Comparison of ENCODE assay signal across 19 cellular contexts in genomic region chr7:101231644-101232043, GRCh38. TPM values are rescaled to one million over a fixed set of nuclear protein-coding genes. Genes with fewer than 3 reads are reported as not detected.
DNase-seq lines count a peak whose midpoint lies in the region; ATAC-seq and TF ChIP-seq lines count a peak whose summit lies in the region.
"Had no signal": no experiment of that assay in that cellular context is flagged by ENCODE, and none has a peak within 500 bp of the region (broad histone marks: within the 10 kb centered on the region; RNA-seq: fewer than 3 reads in every experiment).

No MANE protein-coding gene starts in this region.

- peaks cover 5% of the 10 kb centered on the region for H3K4me1 ChIP-seq in PC-9 (replicated peaks; ENCODE audit: insufficient read depth)
- H3K4me1 ChIP-seq in sigmoid colon = peaks cover 0 to 10% (median 7%) of the 10 kb centered on the region in 4 donors
- H3K4me1 ChIP-seq in testis = no peaks in the 10 kb centered on the region

- H3K4me3 ChIP-seq in PC-9 = peak overlapping the region; percentile 59; the same call in 1 of the 2 replicates
- peak overlapping the region; percentile 34 for H3K4me3 ChIP-seq in epithelial cell of proximal tubule (ENCODE audit: low read depth, low read length)
- no peak overlapping the region for H3K4me3 ChIP-seq in sigmoid colon
- H3K4me3 ChIP-seq in testis = peak overlapping the region in 1 of 2 donors; percentile 40
- H3K4me3 ChIP-seq: GM23248 had no signal

- POLR2A ChIA-PET in PC-9 (lab: Charles Lee; ENCODE audit: unreplicated experiment) = interaction anchor here (1.1 kb wide), 1 partner anchor 14 kb away, joined by 61 read pairs; the partner anchor contains the start of genes PLOD3 and ZNHIT1

- WGBS in sigmoid colon, 2 donors = 18 to 62% methylated on average over 7 of the region's 7 CpGs
- 51 to 62% methylated on average over 6 to 7 of the region's 7 CpGs for WGBS in testis, 2 donors

- no peak for ATAC-seq in GM21529 (IDR thresholded peaks at IDR 0.05; ENCODE audit: unreplicated experiment)

- H3K4me3 Mint-ChIP-seq in neural crest cell = no peak overlapping the region
- H3K4me3 Mint-ChIP-seq: IgD-negative memory B cell had no signal

- intact Hi-C loops in PC-9 (cut with micrococcal nuclease; ENCODE audit: unreplicated experiment) = loop anchor here (1.0 kb wide), 2 partner anchors 13 kb away; partner anchors contain the start of gene ZNHIT1
- intact Hi-C loops in sigmoid colon (cut with DNase I) = no loop called here
- intact Hi-C loops in testis (cut with DNase I; ENCODE audit: low total_unique reads) = no loop called here

- H3K36me3 Mint-ChIP-seq in neural crest cell (ENCODE audit: low read depth) = peaks cover 2% of the 10 kb centered on the region
- H3K36me3 Mint-ChIP-seq: IgD-negative memory B cell had no signal

- H3K27me3 ChIP-seq in PC-9 (ENCODE audit: insufficient read depth, low read depth) = no peaks in the 10 kb centered on the region
- H3K27me3 ChIP-seq in sigmoid colon = peaks cover 0 to 11% (median 0%) of the 10 kb centered on the region in 3 donors
- H3K27me3 ChIP-seq in testis = no peaks in the 10 kb centered on the region

- H3K9me2 ChIP-seq in PC-9 (ENCODE audit: insufficient read depth) = no peaks in the 10 kb centered on the region

- H3K4me2 ChIP-seq in PC-9 = peak overlapping the region; percentile 80

- H4K20me1 ChIP-seq in PC-9 (ENCODE audit: insufficient read depth) = no peaks in the 10 kb centered on the region

- H3K79me2 ChIP-seq in PC-9 (ENCODE audit: low read depth) = no peaks in the 10 kb centered on the region

- BruUV-seq in PC-9 (replicated peaks; lab: Mats Ljungman, UMichigan) = no TSS peak

- H3K9me3 Mint-ChIP-seq in neural crest cell = no peaks in the 10 kb centered on the region
- H3K9me3 Mint-ChIP-seq: IgD-negative memory B cell had no signal

- CTCF ChIA-PET in PC-9 (lab: Charles Lee) = interaction anchor here (1.3 kb wide), 1 partner anchor 13 kb away, joined by 3 read pairs; no protein-coding TSS in a partner anchor

- TF ChIP-seq POLR2A in sigmoid colon (IDR thresholded peaks at IDR 0.05) = no peak
- no peak for TF ChIP-seq POLR2A in testis (IDR thresholded peaks at IDR 0.05)

- H3K9me3 ChIP-seq in PC-9 (ENCODE audit: insufficient read depth, low read depth) (no peaks in the 10 kb centered on the region), sigmoid colon (no peaks in the 10 kb centered on the region), testis (no peaks in the 10 kb centered on the region)

- H3K27me3 Mint-ChIP-seq in neural crest cell (ENCODE audit: low read depth) = peaks cover 13% of the 10 kb centered on the region
- H3K27me3 Mint-ChIP-seq: IgD-negative memory B cell had no signal

- H3K4me1 Mint-ChIP-seq in neural crest cell = peaks cover 10% of the 10 kb centered on the region

- no peak overlapping the region for H2AFZ ChIP-seq in PC-9
- H2AFZ ChIP-seq: GM23248 had no signal

- H3F3A ChIP-seq in PC-9 (ENCODE audit: insufficient read depth, low read depth) = peaks cover 19% of the 10 kb centered on the region; the same call in 1 of the 2 replicates

- no peak for TF ChIP-seq CTCF in C4-2B (conservative IDR thresholded peaks at IDR 0.05)
- no peak for TF ChIP-seq CTCF in PC-9 (conservative IDR thresholded peaks at IDR 0.05)
- TF ChIP-seq CTCF in epithelial cell of proximal tubule (conservative IDR thresholded peaks at IDR 0.05; ENCODE audit: low read depth, low read length) = no peak
- TF ChIP-seq CTCF in neural crest cell (conservative IDR thresholded peaks at IDR 0.05) = no peak
- no peak for TF ChIP-seq CTCF in sigmoid colon (IDR thresholded peaks at IDR 0.05)
- TF ChIP-seq CTCF in testis (IDR thresholded peaks at IDR 0.05) = no peak

- peak overlapping the region; percentile 63 for H3K27ac ChIP-seq in C4-2B
- H3K27ac ChIP-seq in PC-9 = peak overlapping the region; percentile 44; the same call in 1 of the 2 replicates
- H3K27ac ChIP-seq in sigmoid colon = no peak overlapping the region
- no peak overlapping the region for H3K27ac ChIP-seq in testis
- H3K27ac ChIP-seq: GM23248 had no signal

- DNase-seq in PC-9 (peak in 1 of 2 experiments; percentile 29), epithelial cell of proximal tubule (ENCODE audit: low read depth) (no peak), neural crest cell (ENCODE audit: low read depth, low spot score) (no peak), sigmoid colon (no peak), testis (no peak), T-helper 2 cell (no peak)
- DNase-seq: activated CD4-positive, CD25-positive, alpha-beta regulatory T cell; activated T-cell treated with anti-CD3 and anti-CD28 coated beads for 4 hours; GM23248; NCI-H187; stimulated activated CD4-positive, alpha-beta T cell treated with anti-CD3 and anti-CD28 coated beads, Interleukin-15, amount 100 ng/mL, for 24 hours had no signal

- no peak for TF ChIP-seq EP300 in sigmoid colon (IDR thresholded peaks at IDR 0.05)

- H3K36me3 ChIP-seq in PC-9 (ENCODE audit: low read depth) (0 out of 2 replicates have a peak, but pooled peaks cover 5% of the 10 kb centered on the region), sigmoid colon (peaks cover 0 to 32% (median 6%) of the 10 kb centered on the region in 4 donors), testis (ENCODE audit: low read depth, missing control alignments) (no peaks in the 10 kb centered on the region)

- H3K27ac Mint-ChIP-seq in neural crest cell (ENCODE audit: unreplicated experiment) = peak overlapping the region; percentile 35

RNA-seq across cellular contexts. Expression of gene CLDN15, which starts 6.0 kb away (rescaled TPM):
- 16.0 and 17.2 TPM in 2 replicates for total RNA-seq in PC-9 (2021)
- total RNA-seq in epithelial cell of proximal tubule = 1.9 and 3.3 TPM in 2 replicates
- total RNA-seq in neural crest cell = 9.1 and 10.4 TPM in 2 replicates
- 10 to 100 TPM in 1 of 4 donors, 1 to 10 TPM in 3; 2.5 to 16.3 (median 3.9) TPM for total RNA-seq in sigmoid colon
- polyA plus RNA-seq in sigmoid colon = 10 to 100 TPM in 1 of 3 donors, 1 to 10 TPM in 2; 3.6 to 14.2 (median 9.0) TPM
- 10 to 100 TPM; 13.6 to 20.2 TPM for total RNA-seq in testis
- 12.1 TPM for polyA plus RNA-seq in testis (ENCODE audit: insufficient read depth, low read depth, low replicate concordance)

RNA-seq across cellular contexts. Expression of gene FIS1, which starts 13.2 kb away (rescaled TPM):
- total RNA-seq in PC-9 (2021) (184 and 200 TPM in 2 replicates), epithelial cell of proximal tubule (189 and 215 TPM in 2 replicates), neural crest cell (104 and 106 TPM in 2 replicates), sigmoid colon (100 to 1,000 TPM; 237 to 443 (median 426) TPM), testis (100 to 1,000 TPM; 228 to 273 TPM)
- polyA plus RNA-seq in sigmoid colon (100 to 1,000 TPM; 190 to 284 (median 252) TPM), testis (ENCODE audit: insufficient read depth, low read depth, low replicate concordance) (233 TPM)

RNA-seq across cellular contexts. Expression of gene ZNHIT1, which starts 13.7 kb away (rescaled TPM):
- total RNA-seq in PC-9 (2021) = 105 and 110 TPM in 2 replicates
- total RNA-seq in epithelial cell of proximal tubule = 119 and 129 TPM in 2 replicates
- total RNA-seq in neural crest cell = 53.3 and 53.7 TPM in 2 replicates
- 10 to 100 TPM; 64.8 to 97.4 (median 84.7) TPM for total RNA-seq in sigmoid colon
- polyA plus RNA-seq in sigmoid colon = 100 to 1,000 TPM; 126 to 200 (median 154) TPM
- 10 to 100 TPM; 57.8 to 58.4 TPM for total RNA-seq in testis
- 48.3 TPM for polyA plus RNA-seq in testis (ENCODE audit: insufficient read depth, low read depth, low replicate concordance)

RNA-seq across cellular contexts. Expression of gene PLOD3, which starts 14.3 kb away (rescaled TPM):
- 93.2 and 105 TPM in 2 replicates for total RNA-seq in PC-9 (2021)
- total RNA-seq in epithelial cell of proximal tubule = 75.0 and 78.3 TPM in 2 replicates
- 86.9 and 98.0 TPM in 2 replicates for total RNA-seq in neural crest cell
- total RNA-seq in sigmoid colon = 10 to 100 TPM; 23.9 to 36.6 (median 26.4) TPM
- 10 to 100 TPM; 18.0 to 57.3 (median 24.3) TPM for polyA plus RNA-seq in sigmoid colon
- total RNA-seq in testis = 10 to 100 TPM; 36.3 to 45.6 TPM
- polyA plus RNA-seq in testis (ENCODE audit: insufficient read depth, low read depth, low replicate concordance) = 32.1 TPM

RNA-seq across cellular contexts. Expression of gene MOGAT3, which starts 30.8 kb away (rescaled TPM):
- not detected in 2 replicates for total RNA-seq in PC-9 (2021)
- not detected in 2 replicates for total RNA-seq in epithelial cell of proximal tubule
- not detected in 2 replicates for total RNA-seq in neural crest cell
- total RNA-seq in sigmoid colon = not detected
- polyA plus RNA-seq in sigmoid colon = 10 to 100 TPM in 1 of 3 donors, 1 to 10 TPM in 2; 3.6 to 27.2 (median 3.7) TPM
- not detected for total RNA-seq in testis
- polyA plus RNA-seq in testis (ENCODE audit: insufficient read depth, low read depth, low replicate concordance) = not detected
- total RNA-seq: Daoy, dermis microvascular lymphatic vessel endothelial cell, GM23248, lower leg skin, osteocyte, SK-MEL-5 had no signal
- polyA plus RNA-seq: GM23248, IgD-negative memory B cell had no signal

Comparison
In these comparisons a context has a peak if more than half of its experiments do, and no peak if none do; other contexts are left out.
1. H3K27ac ChIP-seq: peak in C4-2B (single experiment) and PC-9 (single experiment); none in sigmoid colon (0 of 4) and testis (0 of 2).
2. H3K4me3 ChIP-seq: peak in PC-9 (single experiment) and epithelial cell of proximal tubule (single experiment); none in sigmoid colon (0 of 4).